In the genomic region with DNA sequence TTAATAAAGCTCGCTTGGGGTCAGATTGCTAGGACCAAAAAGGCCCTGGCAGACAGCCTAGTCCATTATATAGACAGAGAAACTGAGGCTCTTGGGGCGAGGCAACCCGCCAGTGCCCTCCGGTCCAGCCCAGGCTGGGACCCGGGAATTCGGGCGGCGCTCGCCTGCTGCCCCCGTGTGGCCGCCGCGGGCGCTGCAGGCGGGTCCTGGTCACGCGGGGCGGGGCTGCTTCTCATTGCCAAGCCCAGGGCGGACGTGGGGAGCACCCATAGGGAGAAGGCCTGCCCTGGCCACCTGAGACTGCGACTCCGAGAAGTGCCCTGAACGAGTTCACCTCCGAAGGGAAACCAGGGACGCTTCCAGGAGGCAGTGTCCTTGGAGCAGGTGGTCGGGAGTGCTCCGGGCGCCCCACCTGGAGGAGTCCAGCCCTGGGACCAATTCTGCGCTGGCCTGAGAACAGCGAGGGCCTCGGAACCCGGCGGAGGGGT, we compare ENCODE assay signal across 8 cellular contexts. TPM values are rescaled to one million over a fixed set of nuclear protein-coding genes. Genes with fewer than 3 reads are reported as not detected.
DNase-seq lines count a peak whose midpoint lies in the region; ATAC-seq and TF ChIP-seq lines count a peak whose summit lies in the region.

No MANE protein-coding gene starts in this region.

- no peaks in the 10 kb centered on the region for H3K9me3 Mint-ChIP-seq in activated B cell treated with CpG ODN at 0.5 μM for 24 hours

- H3K27ac ChIP-seq in KMS-11 (no peak overlapping the region), breast epithelium (peak overlapping the region; percentile 40 to 48)

- H3K9me3 ChIP-seq in breast epithelium: no peaks in the 10 kb centered on the region

- peaks cover 11% of the 10 kb centered on the region for H3K4me1 ChIP-seq in KMS-11 (ENCODE audit: low read depth, poor library complexity, severe bottlenecking)
- no peaks in the 10 kb centered on the region for H3K4me1 ChIP-seq in breast epithelium

- no peak overlapping the region for H2AFZ ChIP-seq in KMS-11 (ENCODE audit: low read depth)

- H3K4me3 ChIP-seq in GM12865 (ENCODE audit: low read depth, low read length): no peak overlapping the region
- no peak overlapping the region for H3K4me3 ChIP-seq in KMS-11 (IDR thresholded peaks at IDR 0.05; ENCODE audit: insufficient read depth, low read depth, low read length)
- peak overlapping the region in 1 of 3 donors; percentile 19 for H3K4me3 ChIP-seq in breast epithelium

- H3K4me3 Mint-ChIP-seq in activated B cell treated with CpG ODN at 0.5 μM for 24 hours: no peak overlapping the region

- DNase-seq in GM12865 (ENCODE audit: low read depth) (peak; percentile 70), activated B cell treated with CpG ODN at 0.5 μM for 24 hours (peak; percentile 77), breast epithelium (ENCODE audit: low spot score in 2 of 2) (peak in 1 of 2 donors; percentile 72), left colon (peak; percentile 52 to 78)
- DNase-seq in stimulated activated CD4-positive, alpha-beta T cell treated with anti-CD3 and anti-CD28 coated beads, Interleukin-4, amount 100 ng/mL, for 1 hour: peak; percentile 71

- TF ChIP-seq POLR2A in breast epithelium (IDR thresholded peaks at IDR 0.05): no peak

- no peak overlapping the region for H3K4me2 ChIP-seq in KMS-11

- H3K27me3 ChIP-seq in KMS-11 (ENCODE audit: insufficient read depth, low read depth): no peaks in the 10 kb centered on the region
- no peaks in the 10 kb centered on the region for H3K27me3 ChIP-seq in breast epithelium

- H3K36me3 ChIP-seq in KMS-11 (ENCODE audit: insufficient read depth): peaks cover 4% of the 10 kb centered on the region; the same call in 1 of the 2 replicates
- H3K36me3 ChIP-seq in breast epithelium: no peaks in the 10 kb centered on the region

- peak; percentile 94 for TF ChIP-seq CTCF in GM12865 (IDR thresholded peaks at IDR 0.05; ENCODE audit: insufficient read depth, low read depth, low read length, missing control alignments)
- TF ChIP-seq CTCF in KMS-11 (conservative IDR thresholded peaks at IDR 0.05; ENCODE audit: low read depth, low read length): peak; percentile 77
- TF ChIP-seq CTCF in activated B cell treated with CpG ODN at 0.5 μM for 24 hours (IDR thresholded peaks at IDR 0.05): peak; percentile 87
- peak; percentile 86 to 97 (median 96) for TF ChIP-seq CTCF in breast epithelium (IDR thresholded peaks at IDR 0.05)

- H3K27ac Mint-ChIP-seq in activated B cell treated with CpG ODN at 0.5 μM for 24 hours: peak overlapping the region; percentile 30

- H3K36me3 Mint-ChIP-seq in activated B cell treated with CpG ODN at 0.5 μM for 24 hours (ENCODE audit: low read depth): peaks cover 21% of the 10 kb centered on the region

- intact Hi-C loops in activated B cell treated with CpG ODN at 0.5 μM for 24 hours (cut with micrococcal nuclease) (loop anchor here (1.0 to 5.0 kb wide), 8 partner anchors 42 to 301 kb away; a partner anchor contains a TSS), breast epithelium (cut with DNase I; ENCODE audit: low total_unique reads) (loop anchor here (10.0 kb wide), 2 partner anchors 238 to 298 kb away; a partner anchor contains a TSS), left colon (cut with DNase I, micrococcal nuclease) (no loop called here)

- POLR2A ChIA-PET in activated B cell treated with CpG ODN at 0.5 μM for 24 hours (lab: Charles Lee): interaction anchor here (1.2 kb wide), 1 partner anchor 48 kb away, joined by 3 read pairs; no protein-coding TSS in a partner anchor

- peaks cover 9% of the 10 kb centered on the region for H3K4me1 Mint-ChIP-seq in activated B cell treated with CpG ODN at 0.5 μM for 24 hours

- no peak overlapping the region for H3K9ac ChIP-seq in KMS-11

- 0 out of 2 replicates have a peak, but pooled peaks cover 7% of the 10 kb centered on the region for H4K20me1 ChIP-seq in KMS-11 (ENCODE audit: insufficient read depth)

- CTCF ChIA-PET in activated B cell treated with CpG ODN at 0.5 μM for 24 hours (lab: Charles Lee): interaction anchor here (0.8 to 2.8 kb wide), 3 partner anchors 18 to 301 kb away, joined by 3 to 16 read pairs (median 5); no protein-coding TSS in a partner anchor

- H3K27me3 Mint-ChIP-seq in activated B cell treated with CpG ODN at 0.5 μM for 24 hours: no peaks in the 10 kb centered on the region

- no peaks in the 10 kb centered on the region for H3K79me2 ChIP-seq in KMS-11 (ENCODE audit: insufficient read depth, low read depth)

- ATAC-seq in activated B cell treated with CpG ODN at 0.5 μM for 24 hours (ENCODE audit: low read depth): peak; percentile 82
- peak; percentile 81 for ATAC-seq in left colon
- no peak for ATAC-seq in HG03196 (IDR thresholded peaks at IDR 0.05; ENCODE audit: unreplicated experiment)
- ATAC-seq in HG03565 (IDR thresholded peaks at IDR 0.05; ENCODE audit: unreplicated experiment): no peak

RNA-seq across cellular contexts. Expression of a gene that starts 36.0 kb away (rescaled TPM):
- total RNA-seq in activated B cell treated with CpG ODN at 0.5 μM for 24 hours (80.6 and 85.2 TPM in 2 replicates), breast epithelium (100 to 1,000 TPM in 2 of 3 donors, 10 to 100 TPM in 1; 83.0 to 147 (median 117) TPM), left colon (10 to 100 TPM; 76.5 to 90.4 TPM)

Comparison
In these comparisons a context has a peak if more than half of its experiments do, and no peak if none do; other contexts are left out.
1. ATAC-seq: peak in activated B cell treated with CpG ODN at 0.5 μM for 24 hours (single experiment) and left colon (single experiment); none in HG03196 (single experiment) and HG03565 (single experiment).
2. intact Hi-C loops: an anchor here in activated B cell treated with CpG ODN at 0.5 μM for 24 hours (1.0 to 5.0 kb wide) and breast epithelium (10.0 kb wide); none called in left colon.
3. Peak in every context shown above with its lines, with median percentiles within 50 percentile points of each other: CTCF ChIP-seq.